8 cellular contexts compared by ENCODE assay signal in genomic region chr4:77819409-77819835, GRCh38. TPM values are rescaled to one million over a fixed set of nuclear protein-coding genes. Genes with fewer than 3 reads are reported as not detected.
DNase-seq lines count a peak whose midpoint lies in the region; ATAC-seq, FAIRE-seq and TF ChIP-seq lines count a peak whose summit lies in the region.

No MANE protein-coding gene starts in this region.

- peak overlapping the region; percentile 99 for H3K4me3 Mint-ChIP-seq in CD4-positive, alpha-beta T cell
- peak overlapping the region; percentile 93 to 100 (median 99) for H3K4me3 Mint-ChIP-seq in IgD-negative memory B cell

- in situ Hi-C loops in GM12878 (cut with MboI) = no loop called here

- TF ChIP-seq CTCF in CD4-positive, alpha-beta T cell (IDR thresholded peaks at IDR 0.05) = no peak
- TF ChIP-seq CTCF in GM12878 (IDR thresholded peaks at IDR 0.05 in 2 of 3, conservative IDR thresholded peaks at IDR 0.05 in 1 of 3; ENCODE audit: control insufficient read depth in 2 of 3, extremely low read depth in 1 of 3, insufficient read depth in 1 of 3, low read depth in 3 of 3, low read length in 3 of 3) = no peak

- TF ChIP-seq RAD21 in GM12878 (IDR thresholded peaks at IDR 0.05; ENCODE audit: insufficient read depth, low read depth, low read length) = no peak

- H2AFZ ChIP-seq in GM12878 (ENCODE audit: control insufficient read depth, low read depth, low read length) = peak overlapping the region; percentile 92

- FAIRE-seq in GM12878 (lab: Jason Lieb, UNC) = no peak

- peaks cover 4% of the 10 kb centered on the region for H3K27me3 Mint-ChIP-seq in CD4-positive, alpha-beta T cell
- no peaks in the 10 kb centered on the region for H3K27me3 Mint-ChIP-seq in IgD-negative memory B cell

- H4K20me1 ChIP-seq in GM12878 (ENCODE audit: control insufficient read depth, insufficient read depth) = no peaks in the 10 kb centered on the region

- RAD21 ChIA-PET in GM12878 (lab: Charles Lee; ENCODE audit: unreplicated experiment) = interaction anchor here (1.4 kb wide), 1 partner anchor 43 kb away, joined by 9 read pairs; the partner anchor contains the start of gene MRPL1

- H3K27ac ChIP-seq in CD4-positive, alpha-beta T cell (ENCODE audit: low read depth, low read length) = peak overlapping the region; percentile 98
- peak overlapping the region; percentile 76 for H3K27ac ChIP-seq in GM12878 (ENCODE audit: control insufficient read depth, insufficient read depth)

- peak overlapping the region; percentile 92 for H3K4me3 ChIP-seq in GM12878

- intact Hi-C loops in CD4-positive, alpha-beta T cell (cut with DNase I, micrococcal nuclease) = loop anchor here (2.0 to 5.0 kb wide), 3 partner anchors 17 to 57 kb away; no protein-coding TSS in a partner anchor
- intact Hi-C loops in GM12878 (cut with micrococcal nuclease; ENCODE audit: unreplicated experiment) = no loop called here

- SMC1A ChIA-PET in GM12878 (lab: Charles Lee; ENCODE audit: uncharacterized antibody, unreplicated experiment) = interaction anchor here (1.4 kb wide), 1 partner anchor 51 kb away, joined by 3 read pairs; no protein-coding TSS in a partner anchor

- H3K9me3 Mint-ChIP-seq in CD4-positive, alpha-beta T cell = no peaks in the 10 kb centered on the region
- peaks cover 0 to 2% (median 0%) of the 10 kb centered on the region in 3 donors for H3K9me3 Mint-ChIP-seq in IgD-negative memory B cell

- H3K4me1 Mint-ChIP-seq in CD4-positive, alpha-beta T cell (ENCODE audit: low read depth) = peaks cover 73% of the 10 kb centered on the region
- peaks cover 24 to 40% (median 34%) of the 10 kb centered on the region in 3 donors for H3K4me1 Mint-ChIP-seq in IgD-negative memory B cell

- peaks cover 3% of the 10 kb centered on the region; the same call in 1 of the 2 replicates for H3K4me1 ChIP-seq in GM12878 (ENCODE audit: control insufficient read depth, insufficient read depth, low read length)

- no peaks in the 10 kb centered on the region for H3K27me3 ChIP-seq in CD4-positive, alpha-beta T cell (ENCODE audit: control insufficient read depth, insufficient read depth, low read length)
- H3K27me3 ChIP-seq in GM12878 (replicated peaks in 1 of 2; ENCODE audit: control insufficient read depth in 2 of 2, insufficient read depth in 2 of 2, low read length in 1 of 2) = no peaks in the 10 kb centered on the region

- peak; percentile 64 for TF ChIP-seq POLR2A in GM12878 (IDR thresholded peaks at IDR 0.05; ENCODE audit: low read depth, low read length)

- CTCF ChIA-PET in CD4-positive, alpha-beta T cell (lab: Charles Lee) = interaction anchor here (1.4 to 3.0 kb wide), 5 partner anchors 34 to 43 kb away, joined by 7 to 34 read pairs (median 11); partner anchors contain the start of gene MRPL1
- CTCF ChIA-PET in GM12878 (lab: Yijun Ruan, JAX) = no interaction called here

- WGBS in GM12878 (ENCODE audit: insufficient coverage, insufficient replicate concordance, low lambda C conversion rate, missing lambda C conversion rate) = under 1% methylated on average over 28 of the region's 66 CpGs

- peak; percentile 33 for ATAC-seq in CD4-positive, alpha-beta T cell (ENCODE audit: poor library complexity)
- ATAC-seq in GM21381 (IDR thresholded peaks at IDR 0.05; ENCODE audit: unreplicated experiment) (peak; percentile 9), GM12878 (peak; percentile 4)

- BruUV-seq in GM12878 (replicated peaks; lab: Mats Ljungman, UMichigan) = no TSS peak

- H3K79me2 ChIP-seq in GM12878 (ENCODE audit: control insufficient read depth, insufficient read depth, low read length) = peaks cover 31% of the 10 kb centered on the region

- POLR2A ChIA-PET in CD4-positive, alpha-beta T cell (lab: Charles Lee) = interaction anchor here (0.5 to 16.4 kb wide), 27 partner anchors 9 to 1672 kb away, joined by 3 to 1450 read pairs (median 5); partner anchors contain the start of genes CCNI and MRPL1
- POLR2A ChIA-PET in GM12878 (lab: Charles Lee) = interaction anchor here (2.8 kb wide), 1 partner anchor 42 kb away, joined by 9 read pairs; the partner anchor contains the start of gene MRPL1

- H3K36me3 Mint-ChIP-seq in CD4-positive, alpha-beta T cell (ENCODE audit: low read depth) = peaks cover 45% of the 10 kb centered on the region
- H3K36me3 Mint-ChIP-seq in IgD-negative memory B cell = no peaks in the 10 kb centered on the region

- H3K36me3 ChIP-seq in GM12878 (ENCODE audit: control insufficient read depth in 2 of 2, insufficient read depth in 2 of 2, low read length in 1 of 2) = no peaks in the 10 kb centered on the region

- H3K9me3 ChIP-seq in CD4-positive, alpha-beta T cell (ENCODE audit: control insufficient read depth, low read length) = no peaks in the 10 kb centered on the region
- no peaks in the 10 kb centered on the region for H3K9me3 ChIP-seq in GM12878 (replicated peaks; ENCODE audit: control insufficient read depth, insufficient read depth, low read length)

- peak overlapping the region; percentile 81 for H3K9ac ChIP-seq in GM12878 (ENCODE audit: control insufficient read depth, insufficient read depth, low read length)

- DNase-seq in CD4-positive, alpha-beta T cell = peak in 4 of 10 experiments; percentile 84 to 88 (median 88)
- DNase-seq in GM12878 (ENCODE audit: low read depth, low spot score) (no peak), islet precursor cell (peak; percentile 67), SIG-M5 (lab: John Stamatoyannopoulos, UW) (no peak), NCI-H69 (lab: John Stamatoyannopoulos, UW) (no peak)
- DNase-seq in stimulated activated CD4-positive, alpha-beta T cell treated with anti-CD3 and anti-CD28 coated beads, TNF-alpha, amount 100 ng/mL, for 48 hours (ENCODE audit: low read depth in 3 of 3) = peak in 2 of 3 donors; percentile 54 to 70

- no peak for TF ChIP-seq EP300 in GM12878 (IDR thresholded peaks at IDR 0.05; ENCODE audit: borderline replicate concordance in 1 of 2, control insufficient read depth in 1 of 2, low read depth in 2 of 2, low read length in 2 of 2)

- H3K27ac Mint-ChIP-seq in CD4-positive, alpha-beta T cell = peak overlapping the region; percentile 96
- H3K27ac Mint-ChIP-seq in IgD-negative memory B cell = peak overlapping the region; percentile 98 to 100 (median 99)

- H3K4me2 ChIP-seq in GM12878 (ENCODE audit: control insufficient read depth, insufficient read depth) = peak overlapping the region; percentile 82; the same call in 1 of the 2 replicates

TF ChIP-seq in GM12878, 131 proteins besides CTCF, POLR2A, EP300 and RAD21 (continues in another document):
- TF ChIP-seq, protein P1, sequence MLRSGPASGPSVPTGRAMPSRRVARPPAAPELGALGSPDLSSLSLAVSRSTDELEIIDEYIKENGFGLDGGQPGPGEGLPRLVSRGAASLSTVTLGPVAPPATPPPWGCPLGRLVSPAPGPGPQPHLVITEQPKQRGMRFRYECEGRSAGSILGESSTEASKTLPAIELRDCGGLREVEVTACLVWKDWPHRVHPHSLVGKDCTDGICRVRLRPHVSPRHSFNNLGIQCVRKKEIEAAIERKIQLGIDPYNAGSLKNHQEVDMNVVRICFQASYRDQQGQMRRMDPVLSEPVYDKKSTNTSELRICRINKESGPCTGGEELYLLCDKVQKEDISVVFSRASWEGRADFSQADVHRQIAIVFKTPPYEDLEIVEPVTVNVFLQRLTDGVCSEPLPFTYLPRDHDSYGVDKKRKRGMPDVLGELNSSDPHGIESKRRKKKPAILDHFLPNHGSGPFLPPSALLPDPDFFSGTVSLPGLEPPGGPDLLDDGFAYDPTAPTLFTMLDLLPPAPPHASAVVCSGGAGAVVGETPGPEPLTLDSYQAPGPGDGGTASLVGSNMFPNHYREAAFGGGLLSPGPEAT (IDR thresholded peaks at IDR 0.05; ENCODE audit: low read depth) = no peak
- TF ChIP-seq NFXL1 (IDR thresholded peaks at IDR 0.05; ENCODE audit: borderline replicate concordance) (no peak), RUNX3 (IDR thresholded peaks at IDR 0.05; ENCODE audit: low read length) (peak; percentile 46; the same call in 1 of the 2 replicates)

RNA-seq across cellular contexts. Expression of gene CNOT6L, which starts 0.3 kb away (rescaled TPM):
- 100 to 1,000 TPM; 216 to 234 TPM for total RNA-seq in CD4-positive, alpha-beta T cell
- polyA plus RNA-seq in IgD-negative memory B cell (40.1 TPM), GM12878 (2011; rRNA removed) (4.6 and 5.2 TPM in 2 replicates), GM12878 (2014; fragmentation: Illumina TruSeq; extraction: Trizol) (5.9 and 6.1 TPM in 2 replicates), GM12878 (2014; fragmentation: Nextera tagmentation; extraction: Ambion mirVana) (1 to 10 TPM; 1.1 to 2.0 TPM), GM12878 (2014; rRNA removed) (2.7 and 3.1 TPM in 2 replicates), GM12878 (2016; fragmentation: Nextera tagmentation; extraction: Ambion mirVana) (1 to 10 TPM; 3.0 to 3.5 TPM)
- 9.4 and 9.7 TPM in 2 replicates for total RNA-seq in GM12878 (2013; cell fraction: nucleolus; rRNA removed)
- total RNA-seq in GM12878 (2014; rRNA removed) (2.8 and 3.1 TPM in 2 replicates), GM12878 (2014; rRNA removed; fragmentation: Illumina TruSeq; extraction: Trizol) (2.6 and 3.3 TPM in 2 replicates), GM12878 (2021) (10.0 and 10.9 TPM in 2 replicates)
- polyA plus RNA-seq in GM12878 (2011; ENCODE audit: low read depth) = 5.8 TPM
- 2.1 and 3.2 TPM in 2 replicates for polyA plus RNA-seq in GM12878 (2011; cell fraction: cytosol; rRNA removed)
- polyA plus RNA-seq in GM12878 (2011; cell fraction: nucleus; rRNA removed) = 3.1 and 4.1 TPM in 2 replicates
- polyA plus RNA-seq in GM12878 (2012) = 4.5 and 8.0 TPM in 2 replicates
- 10.0 and 19.7 TPM in 2 replicates for polyA minus RNA-seq in GM12878 (2011; rRNA and poly(A)+ RNA removed)
- polyA minus RNA-seq in GM12878 (2011; cell fraction: cytosol; rRNA and poly(A)+ RNA removed) = 3.6 and 7.6 TPM in 2 replicates
- 5.2 and 7.5 TPM in 2 replicates for polyA minus RNA-seq in GM12878 (2011; cell fraction: nucleus; rRNA and poly(A)+ RNA removed)

RNA-seq across cellular contexts. Expression of gene MRPL1, which starts 43.2 kb away (rescaled TPM):
- total RNA-seq in CD4-positive, alpha-beta T cell = 10 to 100 TPM; 14.8 to 17.5 TPM
- polyA plus RNA-seq in IgD-negative memory B cell = 30.0 TPM
- total RNA-seq in GM12878 (2013; cell fraction: nucleolus; rRNA removed) = 24.7 and 27.0 TPM in 2 replicates
- 24.6 and 25.4 TPM in 2 replicates for total RNA-seq in GM12878 (2014; rRNA removed)
- 28.6 and 30.1 TPM in 2 replicates for total RNA-seq in GM12878 (2014; rRNA removed; fragmentation: Illumina TruSeq; extraction: Trizol)
- total RNA-seq in GM12878 (2021) = 20.2 and 22.0 TPM in 2 replicates
- 11.1 TPM for polyA plus RNA-seq in GM12878 (2011; ENCODE audit: low read depth)
- 32.8 and 45.2 TPM in 2 replicates for polyA plus RNA-seq in GM12878 (2011; rRNA removed)
- polyA plus RNA-seq in GM12878 (2011; cell fraction: cytosol; rRNA removed) = 6.0 and 7.0 TPM in 2 replicates
- 8.8 and 10.6 TPM in 2 replicates for polyA plus RNA-seq in GM12878 (2011; cell fraction: nucleus; rRNA removed)
- 24.8 and 27.4 TPM in 2 replicates for polyA plus RNA-seq in GM12878 (2012)
- 25.9 and 41.1 TPM in 2 replicates for polyA plus RNA-seq in GM12878 (2014; fragmentation: Illumina TruSeq; extraction: Trizol)
- 10 to 100 TPM; 26.3 to 35.7 TPM for polyA plus RNA-seq in GM12878 (2014; fragmentation: Nextera tagmentation; extraction: Ambion mirVana)
- 16.2 and 22.8 TPM in 2 replicates for polyA plus RNA-seq in GM12878 (2014; rRNA removed)
- 10 to 100 TPM; 33.9 to 34.9 TPM for polyA plus RNA-seq in GM12878 (2016; fragmentation: Nextera tagmentation; extraction: Ambion mirVana)
- 6.4 and 8.2 TPM in 2 replicates for polyA minus RNA-seq in GM12878 (2011; rRNA and poly(A)+ RNA removed)
- 2.8 and 3.4 TPM in 2 replicates for polyA minus RNA-seq in GM12878 (2011; cell fraction: cytosol; rRNA and poly(A)+ RNA removed)
- 8.8 and 10.3 TPM in 2 replicates for polyA minus RNA-seq in GM12878 (2011; cell fraction: nucleus; rRNA and poly(A)+ RNA removed)

Comparison
In these comparisons a context has a peak if more than half of its experiments do, and no peak if none do; other contexts are left out.
1. DNase-seq: peak in islet precursor cell (single experiment) and stimulated activated CD4-positive, alpha-beta T cell treated with anti-CD3 and anti-CD28 coated beads, TNF-alpha, amount 100 ng/mL, for 48 hours (2 of 3); none in GM12878 (single experiment), SIG-M5 (single experiment) and NCI-H69 (single experiment).
2. RNA of gene CNOT6L, which starts 0.3 kb away (total RNA-seq): 216 to 234 TPM in CD4-positive, alpha-beta T cell; 2.6 to 10.9 TPM in GM12878; every median in the first group is over 10 times any median in the second.
3. Peak in every context shown above with its lines, with median percentiles within 50 percentile points of each other: ATAC-seq.